8 cellular contexts compared by ENCODE assay signal in genomic region chr1:63592536-63593302, GRCh38. TPM values are rescaled to one million over a fixed set of nuclear protein-coding genes. Genes with fewer than 3 reads are reported as not detected.
DNase-seq lines count a peak whose midpoint lies in the region; ATAC-seq and TF ChIP-seq lines count a peak whose summit lies in the region.

No MANE protein-coding gene starts in this region.

- peaks cover 7% of the 10 kb centered on the region for H3K36me3 Mint-ChIP-seq in activated T-helper 1 cell treated with anti-CD3 and anti-CD28 coated beads, Interleukin-12 subunit alpha, Interleukin-12 subunit beta, Interleukin-2, Interleukin-4 antibody, amounts not matched to agents 30 ng/mL and 10 ng/mL and 1 ng/mL, durations not matched to agents 14 hours and 24 hours and 36 hours (ENCODE audit: low read depth)
- no peaks in the 10 kb centered on the region for H3K36me3 Mint-ChIP-seq in immature natural killer cell
- H3K36me3 Mint-ChIP-seq in stimulated activated effector memory CD8-positive, alpha-beta T cell treated with anti-CD3 and anti-CD28 coated beads, Interleukin-12 subunit alpha, Interleukin-12 subunit beta, amount 100 ng/mL, for 72 hours, result peaks cover 30% of the 10 kb centered on the region

- H3K4me3 ChIP-seq in AG04449 (ENCODE audit: low read depth, low read length) (peak overlapping the region; percentile 86), HEK293 (ENCODE audit: low read depth, low read length) (peak overlapping the region; percentile 90)

- H3K9me3 Mint-ChIP-seq in activated T-helper 1 cell treated with anti-CD3 and anti-CD28 coated beads, Interleukin-12 subunit alpha, Interleukin-12 subunit beta, Interleukin-2, Interleukin-4 antibody, amounts not matched to agents 30 ng/mL and 10 ng/mL and 1 ng/mL, durations not matched to agents 14 hours and 24 hours and 36 hours, result no peaks in the 10 kb centered on the region
- no peaks in the 10 kb centered on the region for H3K9me3 Mint-ChIP-seq in immature natural killer cell
- H3K9me3 Mint-ChIP-seq in stimulated activated effector memory CD8-positive, alpha-beta T cell treated with anti-CD3 and anti-CD28 coated beads, Interleukin-12 subunit alpha, Interleukin-12 subunit beta, amount 100 ng/mL, for 72 hours, result no peaks in the 10 kb centered on the region

- H3K4me1 ChIP-seq in HEK293 (ENCODE audit: control insufficient read depth, insufficient read depth, low read length), result peaks cover 2% of the 10 kb centered on the region; the same call in 1 of the 2 replicates

- no peaks in the 10 kb centered on the region for H3K9me3 ChIP-seq in HEK293 (ENCODE audit: control insufficient read depth, insufficient read depth, low read depth, low read length)

- POLR2A ChIA-PET in AG04449 (lab: Yijun Ruan, JAX), result interaction anchor here (0.9 kb wide), 1 partner anchor 944 kb away, joined by 3 read pairs; no protein-coding TSS in a partner anchor
- POLR2A ChIA-PET in HEK293 (lab: Yijun Ruan, JAX), result no interaction called here

- peaks cover 0 to under 1% of the 10 kb centered on the region in 2 experiments; a peak in 1 of 3 replicates for H3K36me3 ChIP-seq in HEK293 (ENCODE audit: control insufficient read depth in 2 of 2, insufficient read depth in 1 of 2, low read length in 2 of 2)

- peak overlapping the region; percentile 98 for H3K27ac Mint-ChIP-seq in activated T-helper 1 cell treated with anti-CD3 and anti-CD28 coated beads, Interleukin-12 subunit alpha, Interleukin-12 subunit beta, Interleukin-2, Interleukin-4 antibody, amounts not matched to agents 30 ng/mL and 10 ng/mL and 1 ng/mL, durations not matched to agents 14 hours and 24 hours and 36 hours
- peak overlapping the region; percentile 86 to 96 (median 92) for H3K27ac Mint-ChIP-seq in immature natural killer cell
- peak overlapping the region; percentile 97 for H3K27ac Mint-ChIP-seq in stimulated activated effector memory CD8-positive, alpha-beta T cell treated with anti-CD3 and anti-CD28 coated beads, Interleukin-12 subunit alpha, Interleukin-12 subunit beta, amount 100 ng/mL, for 72 hours

- no peak for DNase-seq in AG04449 (ENCODE audit: low read depth, low spot score)
- DNase-seq in activated T-helper 1 cell treated with anti-CD3 and anti-CD28 coated beads, Interleukin-12 subunit alpha, Interleukin-12 subunit beta, Interleukin-2, Interleukin-4 antibody, amounts not matched to agents 30 ng/mL and 10 ng/mL and 1 ng/mL, durations not matched to agents 14 hours and 24 hours and 36 hours (ENCODE audit: low spot score), result no peak
- DNase-seq in immature natural killer cell, result no peak
- DNase-seq in stimulated activated effector memory CD8-positive, alpha-beta T cell treated with anti-CD3 and anti-CD28 coated beads, Interleukin-12 subunit alpha, Interleukin-12 subunit beta, amount 100 ng/mL, for 72 hours (ENCODE audit: low spot score in 2 of 2), result no peak
- DNase-seq in COR-L47 (lab: John Stamatoyannopoulos, UW), result no peak
- no peak for DNase-seq in DMS53 treated with DMSO at 0.1 percent for 48 hours (lab: John Stamatoyannopoulos, UW; ENCODE audit: unreplicated experiment)

- H3K27me3 Mint-ChIP-seq in activated T-helper 1 cell treated with anti-CD3 and anti-CD28 coated beads, Interleukin-12 subunit alpha, Interleukin-12 subunit beta, Interleukin-2, Interleukin-4 antibody, amounts not matched to agents 30 ng/mL and 10 ng/mL and 1 ng/mL, durations not matched to agents 14 hours and 24 hours and 36 hours (ENCODE audit: insufficient read depth), result no peaks in the 10 kb centered on the region
- peaks cover 0 to 6% (median 2%) of the 10 kb centered on the region in 3 donors for H3K27me3 Mint-ChIP-seq in immature natural killer cell (ENCODE audit: low read depth in 3 of 3)

- H3K4me1 Mint-ChIP-seq in activated T-helper 1 cell treated with anti-CD3 and anti-CD28 coated beads, Interleukin-12 subunit alpha, Interleukin-12 subunit beta, Interleukin-2, Interleukin-4 antibody, amounts not matched to agents 30 ng/mL and 10 ng/mL and 1 ng/mL, durations not matched to agents 14 hours and 24 hours and 36 hours (ENCODE audit: low read depth), result peaks cover 47% of the 10 kb centered on the region
- H3K4me1 Mint-ChIP-seq in immature natural killer cell, result peaks cover 21 to 47% of the 10 kb centered on the region in 2 donors
- peaks cover 38% of the 10 kb centered on the region for H3K4me1 Mint-ChIP-seq in stimulated activated effector memory CD8-positive, alpha-beta T cell treated with anti-CD3 and anti-CD28 coated beads, Interleukin-12 subunit alpha, Interleukin-12 subunit beta, amount 100 ng/mL, for 72 hours

- ATAC-seq in stimulated activated effector memory CD8-positive, alpha-beta T cell treated with anti-CD3 and anti-CD28 coated beads, Interleukin-12 subunit alpha, Interleukin-12 subunit beta, amount 100 ng/mL, for 72 hours, result no peak
- no peak for ATAC-seq in HG02571 (IDR thresholded peaks at IDR 0.05; ENCODE audit: unreplicated experiment)

- H3K4me3 Mint-ChIP-seq in activated T-helper 1 cell treated with anti-CD3 and anti-CD28 coated beads, Interleukin-12 subunit alpha, Interleukin-12 subunit beta, Interleukin-2, Interleukin-4 antibody, amounts not matched to agents 30 ng/mL and 10 ng/mL and 1 ng/mL, durations not matched to agents 14 hours and 24 hours and 36 hours, result peak overlapping the region; percentile 95
- peak overlapping the region; percentile 93 to 99 (median 97) for H3K4me3 Mint-ChIP-seq in immature natural killer cell
- H3K4me3 Mint-ChIP-seq in stimulated activated effector memory CD8-positive, alpha-beta T cell treated with anti-CD3 and anti-CD28 coated beads, Interleukin-12 subunit alpha, Interleukin-12 subunit beta, amount 100 ng/mL, for 72 hours, result peak overlapping the region; percentile 96

- intact Hi-C loops in activated T-helper 1 cell treated with anti-CD3 and anti-CD28 coated beads, Interleukin-12 subunit alpha, Interleukin-12 subunit beta, Interleukin-2, Interleukin-4 antibody, amounts not matched to agents 30 ng/mL and 10 ng/mL and 1 ng/mL, durations not matched to agents 14 hours and 24 hours and 36 hours (cut with micrococcal nuclease), result loop anchor here (1.0 to 10.0 kb wide), 7 partner anchors 17 to 1475 kb away; partner anchors contain the start of genes ALG6, ATG4C, JAK1 and ROR1

- TF ChIP-seq CTCF in AG04449 (IDR thresholded peaks at IDR 0.05; ENCODE audit: insufficient read depth, low read length, missing control alignments) (no peak), HEK293 (tag by site-specific recombination; IDR thresholded peaks at IDR 0.05) (no peak)

- peak overlapping the region; percentile 87 for H3K27ac ChIP-seq in HEK293 (ENCODE audit: extremely low read depth, low read depth, low read length)

- CTCF ChIA-PET in AG04449 (lab: Yijun Ruan, JAX) (interaction anchor here (0.9 to 1.8 kb wide), 6 partner anchors 10 to 654 kb away, joined by 3 to 5 read pairs (median 4); no protein-coding TSS in a partner anchor), HEK293 (lab: Yijun Ruan, JAX) (interaction anchor here (1.4 to 1.7 kb wide), 3 partner anchors 17 to 72 kb away, joined by 4 to 5 read pairs (median 5); no protein-coding TSS in a partner anchor)

TF ChIP-seq in HEK293, 187 proteins besides CTCF, POLR2A, EP300 and RAD21:
- TF ChIP-seq ZNF529 (tag by site-specific recombination; IDR thresholded peaks at IDR 0.05; ENCODE audit: insufficient replicate concordance), result no peak
- TF ChIP-seq WT1 (tag by site-specific recombination; IDR thresholded peaks at IDR 0.05), result peak; percentile 39; the same call in 1 of the 2 replicates
- TF ChIP-seq ZNF24 (tag by site-specific recombination; IDR thresholded peaks at IDR 0.05), result no peak
- peak; percentile 96 for TF ChIP-seq ZNF341 (tag by site-specific recombination; IDR thresholded peaks at IDR 0.05; ENCODE audit: low read depth)
- TF ChIP-seq KLF8 (tag by site-specific recombination; IDR thresholded peaks at IDR 0.05), result 0 out of 2 replicates have a peak, but pooled peaks have one; percentile 15
- peak; percentile 41; the same call in 1 of the 2 replicates for TF ChIP-seq SCRT2 (tag by site-specific recombination; IDR thresholded peaks at IDR 0.05)
- no peak for TF ChIP-seq ZNF514 (tag by site-specific recombination; IDR thresholded peaks at IDR 0.05)
- 0 out of 2 replicates have a peak, but pooled peaks have one; percentile 5 for TF ChIP-seq PRDM1 (tag by site-specific recombination; IDR thresholded peaks at IDR 0.05)
- no peak for TF ChIP-seq ZBTB7A (tag by site-specific recombination; IDR thresholded peaks at IDR 0.05; ENCODE audit: low read depth)
- 0 out of 2 replicates have a peak, but pooled peaks have one; percentile 4 for TF ChIP-seq KLF7 (tag by site-specific recombination; IDR thresholded peaks at IDR 0.05; ENCODE audit: borderline replicate concordance)
- peak; percentile 88; the same call in 1 of the 2 replicates for TF ChIP-seq PRDM4 (tag by site-specific recombination; IDR thresholded peaks at IDR 0.05)
- 0 out of 2 replicates have a peak, but pooled peaks have one; percentile 4 for TF ChIP-seq ZNF580 (tag by site-specific recombination; IDR thresholded peaks at IDR 0.05)
- no peak for TF ChIP-seq ZNF785 (tag by site-specific recombination; IDR thresholded peaks at IDR 0.05)

RNA-seq across cellular contexts. Expression of gene PGM1, which starts 0.5 kb away (rescaled TPM):
- 38.9 and 39.8 TPM in 2 replicates for total RNA-seq in activated T-helper 1 cell treated with anti-CD3 and anti-CD28 coated beads, Interleukin-12 subunit alpha, Interleukin-12 subunit beta, Interleukin-2, Interleukin-4 antibody, amounts not matched to agents 30 ng/mL and 10 ng/mL and 1 ng/mL, durations not matched to agents 14 hours and 24 hours and 36 hours
- polyA plus RNA-seq in immature natural killer cell, result 100 to 1,000 TPM in 1 of 3 donors, 10 to 100 TPM in 2; 61.6 to 108 (median 67.4) TPM
